In the genomic region with DNA sequence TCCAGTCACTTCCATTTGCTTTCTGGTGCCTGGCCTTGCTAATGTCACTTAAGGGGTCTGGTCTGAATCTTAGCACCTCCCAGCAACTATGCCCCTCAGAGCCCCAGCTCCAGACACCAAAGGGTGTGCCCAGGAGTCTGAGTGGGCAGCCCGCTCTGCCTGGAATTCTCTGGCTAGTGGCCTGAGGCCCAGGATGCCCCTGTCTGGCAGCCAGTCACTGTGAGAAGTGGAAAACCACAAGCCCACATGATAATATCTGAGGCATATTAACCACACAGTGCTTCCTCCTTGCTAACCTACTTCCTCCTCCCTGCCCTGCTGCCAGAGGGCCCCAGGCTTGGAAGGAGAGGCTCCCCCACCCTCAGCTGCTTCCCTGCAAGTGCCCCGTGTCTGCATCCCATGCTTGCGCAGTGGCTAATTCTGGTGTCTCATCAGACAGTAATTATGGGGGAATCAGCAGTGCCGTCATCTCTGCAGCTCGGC, we compare ENCODE assay signal across 9 cellular contexts. TPM values are rescaled to one million over a fixed set of nuclear protein-coding genes. Genes with fewer than 3 reads are reported as not detected.
DNase-seq lines count a peak whose midpoint lies in the region; ATAC-seq, FAIRE-seq and TF ChIP-seq lines count a peak whose summit lies in the region.
"Had no signal": no experiment of that assay in that cellular context is flagged by ENCODE, and none has a peak within 500 bp of the region (broad histone marks: within the 10 kb centered on the region; RNA-seq: fewer than 3 reads in every experiment).

No MANE protein-coding gene starts in this region.

- peaks cover 24 to 25% of the 10 kb centered on the region in 2 experiments for H3K27me3 ChIP-seq in endothelial cell of umbilical vein (ENCODE audit: control insufficient read depth in 2 of 2, insufficient read depth in 2 of 2, low read length in 2 of 2)

- no peak overlapping the region for H3K9ac ChIP-seq in endothelial cell of umbilical vein (replicated peaks; ENCODE audit: extremely low read depth, insufficient read depth, low read length)

- H3K79me2 ChIP-seq in endothelial cell of umbilical vein (ENCODE audit: control insufficient read depth, insufficient read depth, low read length): no peaks in the 10 kb centered on the region

- no peaks in the 10 kb centered on the region for H4K20me1 ChIP-seq in endothelial cell of umbilical vein (replicated peaks; ENCODE audit: control insufficient read depth, extremely low read depth, insufficient read depth, low read length)

- no peak overlapping the region for H2AFZ ChIP-seq in endothelial cell of umbilical vein (ENCODE audit: low read depth, low read length)

- no peaks in the 10 kb centered on the region for H3K9me1 ChIP-seq in endothelial cell of umbilical vein (replicated peaks; ENCODE audit: control insufficient read depth, extremely low read depth, insufficient read depth, low read length)

- H3K9me3 ChIP-seq in endothelial cell of umbilical vein (replicated peaks; ENCODE audit: control insufficient read depth, insufficient read depth, low read length): no peaks in the 10 kb centered on the region

- ATAC-seq in GM18517 (IDR thresholded peaks at IDR 0.05; ENCODE audit: unreplicated experiment): no peak

- dilution Hi-C loops in endothelial cell of umbilical vein (cut with MboI; ENCODE audit: extremely low pct_ligation_motif_present, low sequenced_read_pairs): no loop called here

- no TSS peak for BruUV-seq in endothelial cell of umbilical vein (replicated peaks; lab: Mats Ljungman, UMichigan)

- H3K27ac ChIP-seq in endothelial cell of umbilical vein (ENCODE audit: insufficient read depth, low read depth, low read length): no peak overlapping the region

- H3K4me2 ChIP-seq in endothelial cell of umbilical vein (ENCODE audit: insufficient read depth, low read length): no peak overlapping the region

- no peak for FAIRE-seq in endothelial cell of umbilical vein (lab: Jason Lieb, UNC)

- no peak for TF ChIP-seq POLR2A in endothelial cell of umbilical vein (IDR thresholded peaks at IDR 0.05; ENCODE audit: low read depth, low read length)

- intact Hi-C loops in endothelial cell of umbilical vein (cut with micrococcal nuclease): no loop called here

- DNase-seq in stimulated activated CD4-positive, alpha-beta T cell treated with anti-CD3 and anti-CD28 coated beads, Interleukin-15, amount 100 ng/mL, for 24 hours: peak; percentile 27
- no peak for DNase-seq in stimulated activated CD4-positive, alpha-beta T cell treated with anti-CD3 and anti-CD28 coated beads, Interleukin-4, amount 100 ng/mL, for 24 hours
- DNase-seq in SIG-M5 treated with dmso at 0.1 percent for 504 hours (lab: John Stamatoyannopoulos, UW; ENCODE audit: unreplicated experiment): peak; percentile 98
- DNase-seq in endothelial cell of umbilical vein (ENCODE audit: low read depth, low spot score): no peak
- DNase-seq in hippocampal formation (lab: John Stamatoyannopoulos, UW): no peak
- no peak for DNase-seq in activated T-cell treated with anti-CD3 and anti-CD28 coated beads for 4 hours
- no peak for DNase-seq in mucosa of gallbladder (ENCODE audit: low spot score)

- POLR2A ChIA-PET in endothelial cell of umbilical vein (lab: Charles Lee): no interaction called here

- CTCF ChIA-PET in endothelial cell of umbilical vein (lab: Charles Lee): interaction anchor here (1.2 kb wide), 1 partner anchor 34 kb away, joined by 3 read pairs; no protein-coding TSS in a partner anchor

- no peaks in the 10 kb centered on the region for H3K36me3 ChIP-seq in endothelial cell of umbilical vein (ENCODE audit: control insufficient read depth in 2 of 2, extremely low read depth in 1 of 2, insufficient read depth in 2 of 2, low read length in 2 of 2)

- TF ChIP-seq CTCF in endothelial cell of umbilical vein (IDR thresholded peaks at IDR 0.05; ENCODE audit: extremely low read depth in 1 of 2, insufficient read depth in 1 of 2, low read depth in 1 of 2, low read length in 2 of 2): no peak

- H3K4me3 ChIP-seq in endothelial cell of umbilical vein (replicated peaks in 1 of 3; ENCODE audit: insufficient read depth in 1 of 3, low read depth in 1 of 3, low read length in 3 of 3): no peak overlapping the region
- H3K4me3 ChIP-seq: skin epidermis had no signal

- no peaks in the 10 kb centered on the region for H3K4me1 ChIP-seq in endothelial cell of umbilical vein (ENCODE audit: control insufficient read depth, extremely low read depth, insufficient read depth, low read length)

TF ChIP-seq in endothelial cell of umbilical vein, 7 proteins besides CTCF, POLR2A, EP300 and RAD21:
- peak; percentile 79 for TF ChIP-seq GATA2 (IDR thresholded peaks at IDR 0.05; ENCODE audit: insufficient read depth, insufficient read length, low read depth, low read length)
- TF ChIP-seq, protein P1, sequence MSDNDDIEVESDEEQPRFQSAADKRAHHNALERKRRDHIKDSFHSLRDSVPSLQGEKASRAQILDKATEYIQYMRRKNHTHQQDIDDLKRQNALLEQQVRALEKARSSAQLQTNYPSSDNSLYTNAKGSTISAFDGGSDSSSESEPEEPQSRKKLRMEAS (IDR thresholded peaks at IDR 0.05; ENCODE audit: insufficient read depth, insufficient read length): no peak

RNA-seq across cellular contexts. Expression of gene SRCIN1, which starts 14.0 kb away (rescaled TPM):
- 0.12 and 0.35 TPM in 2 replicates for total RNA-seq in endothelial cell of umbilical vein
- 0.15 and 0.37 TPM in 2 replicates for polyA plus RNA-seq in endothelial cell of umbilical vein
- 0.04 TPM in 2 replicates for polyA plus RNA-seq in endothelial cell of umbilical vein (2011; cell fraction: cytosol; rRNA removed)
- 0.24 and 0.29 TPM in 2 replicates for polyA plus RNA-seq in endothelial cell of umbilical vein (2011; cell fraction: nucleus; rRNA removed)
- polyA plus RNA-seq in endothelial cell of umbilical vein (2012): 0.08 and 0.37 TPM in 2 replicates
- polyA minus RNA-seq in endothelial cell of umbilical vein: 0.19 and 0.32 TPM in 2 replicates
- polyA minus RNA-seq in endothelial cell of umbilical vein (2011; cell fraction: cytosol; rRNA and poly(A)+ RNA removed): 1.3 TPM
- 0.43 TPM in 1 of 2 replicates, not detected in the other for polyA minus RNA-seq in endothelial cell of umbilical vein (2011; cell fraction: nucleus; rRNA and poly(A)+ RNA removed)
- total RNA-seq in mucosa of gallbladder: 4.5 TPM

Comparison
In these comparisons a context has a peak if more than half of its experiments do, and no peak if none do; other contexts are left out.
1. DNase-seq: peak in stimulated activated CD4-positive, alpha-beta T cell treated with anti-CD3 and anti-CD28 coated beads, Interleukin-15, amount 100 ng/mL, for 24 hours (single experiment) and SIG-M5 treated with dmso at 0.1 percent for 504 hours (single experiment); none in stimulated activated CD4-positive, alpha-beta T cell treated with anti-CD3 and anti-CD28 coated beads, Interleukin-4, amount 100 ng/mL, for 24 hours (single experiment), endothelial cell of umbilical vein (single experiment), hippocampal formation (0 of 2), activated T-cell treated with anti-CD3 and anti-CD28 coated beads for 4 hours (single experiment) and mucosa of gallbladder (single experiment).